17 cellular contexts compared by ENCODE assay signal in the genomic region with DNA sequence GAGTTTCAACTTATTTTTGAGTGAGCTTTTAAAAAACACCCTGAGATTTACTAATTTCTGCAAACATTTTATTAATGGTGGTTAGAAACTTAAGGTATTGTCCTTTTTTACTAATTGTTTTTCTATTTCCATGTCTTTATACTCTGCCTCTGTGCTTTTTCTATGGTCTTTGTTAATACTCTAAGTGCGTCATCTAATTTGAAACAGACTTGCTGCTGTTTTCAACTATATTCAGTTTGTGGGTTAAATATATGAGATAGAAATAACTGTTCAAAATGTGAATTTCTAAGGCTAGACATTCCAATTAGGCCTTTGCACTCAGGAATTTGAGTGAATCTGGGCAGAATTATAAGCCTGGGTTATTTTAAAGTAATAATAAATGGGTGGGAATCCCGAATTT.
A peak's percentile ranks its signal among the peaks of the same experiment; 100 is the strongest.
DNase-seq lines count a peak whose midpoint lies in the region; ATAC-seq and TF ChIP-seq lines count a peak whose summit lies in the region.
"Had no signal": no experiment of that assay in that cellular context is flagged by ENCODE, and none has a peak within 500 bp of the region (broad histone marks: within the 10 kb centered on the region; RNA-seq: fewer than 3 reads in every experiment).

No MANE protein-coding gene starts in this region.

- no peak overlapping the region for H3K4me2 ChIP-seq in mesenchymal stem cell (ENCODE audit: low read length, poor library complexity, severe bottlenecking)

- H3K79me1 ChIP-seq in mesenchymal stem cell (replicated peaks; ENCODE audit: low read length, poor library complexity, severe bottlenecking) = no peaks in the 10 kb centered on the region

- no peaks in the 10 kb centered on the region for H3K4me1 ChIP-seq in mesenchymal stem cell (ENCODE audit: control insufficient read depth, insufficient read depth, low read depth, low read length)

- TF ChIP-seq CTCF in AG10803 (conservative IDR thresholded peaks at IDR 0.05; ENCODE audit: low read length) (no peak), brain microvascular endothelial cell (IDR thresholded peaks at IDR 0.05; ENCODE audit: low read depth, low read length, missing control alignments) (no peak)

- peaks cover 3% of the 10 kb centered on the region for H3K9me3 Mint-ChIP-seq in activated CD8-positive, alpha-beta memory T cell treated with anti-CD3 and anti-CD28 coated beads, Interleukin-2, amount 10 ng/mL, durations not matched to agents 7 days and 5 days (ENCODE audit: low read depth)

- H3K23ac ChIP-seq in mesenchymal stem cell (ENCODE audit: low read length in 2 of 2) = no peak overlapping the region

- no peak overlapping the region for H2AK5ac ChIP-seq in mesenchymal stem cell (ENCODE audit: low read length, severe bottlenecking)

- H3K27me3 Mint-ChIP-seq in activated CD8-positive, alpha-beta memory T cell treated with anti-CD3 and anti-CD28 coated beads, Interleukin-2, amount 10 ng/mL, durations not matched to agents 7 days and 5 days = no peaks in the 10 kb centered on the region
- H3K27me3 Mint-ChIP-seq: B cell; CD4-positive, alpha-beta memory T cell had no signal

- DNase-seq in AG10803 (ENCODE audit: low read depth) (peak; percentile 41), SK-N-MC (ENCODE audit: low read depth, low spot score) (no peak), brain microvascular endothelial cell (no peak), mesenchymal stem cell (no peak), SKM-1 (lab: John Stamatoyannopoulos, UW; ENCODE audit: unreplicated experiment) (no peak), KBM-7 (no peak)
- no peak for DNase-seq in activated CD8-positive, alpha-beta memory T cell treated with anti-CD3 and anti-CD28 coated beads, Interleukin-2, amount 10 ng/mL, durations not matched to agents 7 days and 5 days
- DNase-seq in activated naive CD4-positive, alpha-beta T cell treated with Interleukin-2 at 50 U/mL for 16 hours = no peak
- DNase-seq: 8988T; ACHN; CD4-positive, alpha-beta memory T cell; DND-41; GF-D8 had no signal

- H3K36me3 ChIP-seq in SK-N-MC (ENCODE audit: insufficient read depth, low read length) (peaks cover 3% of the 10 kb centered on the region; the same call in 1 of the 2 replicates), brain microvascular endothelial cell (replicated peaks) (no peaks in the 10 kb centered on the region), mesenchymal stem cell (ENCODE audit: control insufficient read depth in 1 of 2, insufficient read depth in 2 of 2, low read depth in 1 of 2, low read length in 2 of 2) (no peaks in the 10 kb centered on the region)
- H3K36me3 ChIP-seq: HAP-1 had no signal

- H2BK12ac ChIP-seq in mesenchymal stem cell (ENCODE audit: low read length in 2 of 2) = no peak overlapping the region

- CTCF ChIA-PET in activated CD8-positive, alpha-beta memory T cell treated with anti-CD3 and anti-CD28 coated beads, Interleukin-2, amount 10 ng/mL, durations not matched to agents 7 days and 5 days (lab: Charles Lee) = no interaction called here

- no peak overlapping the region for H3K14ac ChIP-seq in mesenchymal stem cell (ENCODE audit: low read length in 2 of 2)

- WGBS in mesenchymal stem cell = 86% methylated on average over 2 of the region's 2 CpGs

- no peak overlapping the region for H2AFZ ChIP-seq in mesenchymal stem cell (ENCODE audit: low read depth, low read length)

- no peak overlapping the region for H3K4ac ChIP-seq in mesenchymal stem cell (ENCODE audit: low read depth in 1 of 2, low read length in 2 of 2)

- H3K4me3 ChIP-seq in AG10803 (ENCODE audit: low read length) (no peak overlapping the region), SK-N-MC (no peak overlapping the region), brain microvascular endothelial cell (ENCODE audit: low read depth, low read length) (no peak overlapping the region), mesenchymal stem cell (ENCODE audit: insufficient read depth in 1 of 2, low read depth in 1 of 2, low read length in 2 of 2) (no peak overlapping the region)
- H3K4me3 ChIP-seq: HAP-1 had no signal

- no peaks in the 10 kb centered on the region for H3K36me3 Mint-ChIP-seq in activated CD8-positive, alpha-beta memory T cell treated with anti-CD3 and anti-CD28 coated beads, Interleukin-2, amount 10 ng/mL, durations not matched to agents 7 days and 5 days
- H3K36me3 Mint-ChIP-seq: CD4-positive, alpha-beta memory T cell had no signal

- H2BK15ac ChIP-seq in mesenchymal stem cell (ENCODE audit: low read depth, poor library complexity, severe bottlenecking) = no peak overlapping the region

- in situ Hi-C loops in brain microvascular endothelial cell (cut with HindIII; ENCODE audit: low pct_ligation_motif_present, low sequenced_read_pairs) = no loop called here
- in situ Hi-C loops in KBM-7 (cut with MboI; ENCODE audit: low pct_unique_long_range_greater_than_20kb, low sequenced_read_pairs) = no loop called here

- no peaks in the 10 kb centered on the region for H3K27me3 ChIP-seq in brain microvascular endothelial cell (replicated peaks)
- no peaks in the 10 kb centered on the region for H3K27me3 ChIP-seq in mesenchymal stem cell (ENCODE audit: control insufficient read depth in 1 of 2, insufficient read depth in 1 of 2, low read length in 2 of 2)

- H3K4me1 Mint-ChIP-seq in activated CD8-positive, alpha-beta memory T cell treated with anti-CD3 and anti-CD28 coated beads, Interleukin-2, amount 10 ng/mL, durations not matched to agents 7 days and 5 days = no peaks in the 10 kb centered on the region
- H3K4me1 Mint-ChIP-seq: B cell; CD4-positive, alpha-beta memory T cell had no signal

- H3K27ac ChIP-seq in SK-N-MC = peak overlapping the region; percentile 52
- H3K27ac ChIP-seq in brain microvascular endothelial cell = peak overlapping the region; percentile 14
- H3K27ac ChIP-seq in mesenchymal stem cell (ENCODE audit: low read length, poor library complexity, severe bottlenecking) = peak overlapping the region; percentile 26
- H3K27ac ChIP-seq: C4-2B, HL-60 had no signal

- no peak overlapping the region for H3K18ac ChIP-seq in mesenchymal stem cell (ENCODE audit: low read depth in 1 of 2, low read length in 2 of 2)

- no peak overlapping the region for H2BK120ac ChIP-seq in mesenchymal stem cell (ENCODE audit: low read depth, low read length)

- no peak for ATAC-seq in activated CD8-positive, alpha-beta memory T cell treated with anti-CD3 and anti-CD28 coated beads, Interleukin-2, amount 10 ng/mL, durations not matched to agents 7 days and 5 days

- H3K4me3 Mint-ChIP-seq in activated CD8-positive, alpha-beta memory T cell treated with anti-CD3 and anti-CD28 coated beads, Interleukin-2, amount 10 ng/mL, durations not matched to agents 7 days and 5 days = no peak overlapping the region
- H3K4me3 Mint-ChIP-seq: B cell; CD4-positive, alpha-beta memory T cell had no signal

- H3K9me3 ChIP-seq in SK-N-MC (ENCODE audit: low read depth, low read length) = no peaks in the 10 kb centered on the region
- H3K9me3 ChIP-seq in mesenchymal stem cell (ENCODE audit: control insufficient read depth, low read length) = no peaks in the 10 kb centered on the region

- no peak overlapping the region for H3K27ac Mint-ChIP-seq in activated CD8-positive, alpha-beta memory T cell treated with anti-CD3 and anti-CD28 coated beads, Interleukin-2, amount 10 ng/mL, durations not matched to agents 7 days and 5 days
- H3K27ac Mint-ChIP-seq: B cell; CD4-positive, alpha-beta memory T cell had no signal

- no peak overlapping the region for H2BK5ac ChIP-seq in mesenchymal stem cell (ENCODE audit: low read depth, low read length, poor library complexity, severe bottlenecking)

- H4K91ac ChIP-seq in mesenchymal stem cell (ENCODE audit: low read length) = no peak overlapping the region

- H4K8ac ChIP-seq in mesenchymal stem cell (ENCODE audit: low read length) = no peak overlapping the region

- H3K9ac ChIP-seq in SK-N-MC (ENCODE audit: insufficient read length) = no peak overlapping the region
- no peak overlapping the region for H3K9ac ChIP-seq in mesenchymal stem cell (ENCODE audit: low read length)
